9 cellular contexts compared by ENCODE assay signal in genomic region chr1:8182034-8182761, GRCh38.
DNase-seq lines count a peak whose midpoint lies in the region; ATAC-seq and TF ChIP-seq lines count a peak whose summit lies in the region.
"Had no signal": no experiment of that assay in that cellular context is flagged by ENCODE, and none has a peak within 500 bp of the region (broad histone marks: within the 10 kb centered on the region; RNA-seq: fewer than 3 reads in every experiment).

No MANE protein-coding gene starts in this region.

- H3K27ac Mint-ChIP-seq in GM23338 = no peak overlapping the region
- peak overlapping the region; percentile 82 for H3K27ac Mint-ChIP-seq in activated CD4-positive, alpha-beta T cell treated with anti-CD3 and anti-CD28 coated beads, Interleukin-2, amount 10 ng/mL, durations not matched to agents 24 days and 14 days
- H3K27ac Mint-ChIP-seq: stimulated activated naive CD8-positive, alpha-beta T cell treated with anti-CD3 and anti-CD28 coated beads, Interleukin-15, Interleukin-2, amounts not matched to agents 100 ng/mL and 50 ng/mL, for 24 hours had no signal

- no peaks in the 10 kb centered on the region for H3K4me1 ChIP-seq in GM23338 (ENCODE audit: insufficient read depth)
- peaks cover 0 to 3% (median 0%) of the 10 kb centered on the region in 4 donors for H3K4me1 ChIP-seq in right lobe of liver

- DNase-seq in DMS53 treated with DMSO at 0.1 percent for 48 hours (lab: John Stamatoyannopoulos, UW; ENCODE audit: unreplicated experiment) = peak; percentile 62
- no peak for DNase-seq in GM23338 (ENCODE audit: low spot score)
- DNase-seq in activated CD4-positive, alpha-beta T cell treated with anti-CD3 and anti-CD28 coated beads, Interleukin-2, amount 10 ng/mL, durations not matched to agents 24 days and 14 days = peak; percentile 83
- no peak for DNase-seq in right lobe of liver
- DNase-seq in NCI-H2171 treated with DMSO at 0.1 percent for 48 hours (lab: John Stamatoyannopoulos, UW) = no peak
- no peak for DNase-seq in stimulated activated CD4-positive, alpha-beta T cell treated with anti-CD3 and anti-CD28 coated beads, Interleukin-12 subunit alpha, Interleukin-12 subunit beta, amount 100 ng/mL, for 4 hours
- no peak for DNase-seq in GDM1 (lab: John Stamatoyannopoulos, UW)

- peaks cover 2% of the 10 kb centered on the region for H3K27me3 Mint-ChIP-seq in GM23338 (ENCODE audit: insufficient read depth, low read depth, poor library complexity)
- H3K27me3 Mint-ChIP-seq in activated CD4-positive, alpha-beta T cell treated with anti-CD3 and anti-CD28 coated beads, Interleukin-2, amount 10 ng/mL, durations not matched to agents 24 days and 14 days = peaks cover 3% of the 10 kb centered on the region
- H3K27me3 Mint-ChIP-seq: stimulated activated naive CD8-positive, alpha-beta T cell treated with anti-CD3 and anti-CD28 coated beads, Interleukin-15, Interleukin-2, amounts not matched to agents 100 ng/mL and 50 ng/mL, for 24 hours had no signal

- H4K20me1 ChIP-seq in GM23338 (replicated peaks; ENCODE audit: insufficient read depth) = no peaks in the 10 kb centered on the region

- H3K36me3 ChIP-seq in GM23338 (ENCODE audit: insufficient read depth) (no peaks in the 10 kb centered on the region), right lobe of liver (no peaks in the 10 kb centered on the region)

- no peaks in the 10 kb centered on the region for H3K9me3 ChIP-seq in right lobe of liver

- H3K4me1 Mint-ChIP-seq in GM23338 = no peaks in the 10 kb centered on the region; the same call in 1 of the 3 replicates
- peaks cover 18% of the 10 kb centered on the region for H3K4me1 Mint-ChIP-seq in activated CD4-positive, alpha-beta T cell treated with anti-CD3 and anti-CD28 coated beads, Interleukin-2, amount 10 ng/mL, durations not matched to agents 24 days and 14 days

- H3K27ac ChIP-seq in GM23338 (ENCODE audit: low read depth) = no peak overlapping the region
- H3K27ac ChIP-seq in right lobe of liver = no peak overlapping the region

- ATAC-seq in GM23338 (no peak), right lobe of liver (peak; percentile 45 to 49 (median 48)), HG02763 (IDR thresholded peaks at IDR 0.05; ENCODE audit: unreplicated experiment) (no peak)

- H3K27me3 ChIP-seq in GM23338 (ENCODE audit: insufficient read depth) (no peaks in the 10 kb centered on the region), right lobe of liver (no peaks in the 10 kb centered on the region)

- peak overlapping the region; percentile 77; the same call in 1 of the 2 replicates for H2AFZ ChIP-seq in GM23338

- H3K36me3 Mint-ChIP-seq in GM23338 (ENCODE audit: low read depth) = peaks cover 12% of the 10 kb centered on the region; the same call in 2 of the 3 replicates
- H3K36me3 Mint-ChIP-seq in activated CD4-positive, alpha-beta T cell treated with anti-CD3 and anti-CD28 coated beads, Interleukin-2, amount 10 ng/mL, durations not matched to agents 24 days and 14 days (ENCODE audit: low read depth) = peaks cover 4% of the 10 kb centered on the region

- no peak for TF ChIP-seq POLR2A in right lobe of liver (IDR thresholded peaks at IDR 0.05)

- peaks cover 16% of the 10 kb centered on the region for H3K9me3 Mint-ChIP-seq in GM23338
- peaks cover 12% of the 10 kb centered on the region for H3K9me3 Mint-ChIP-seq in activated CD4-positive, alpha-beta T cell treated with anti-CD3 and anti-CD28 coated beads, Interleukin-2, amount 10 ng/mL, durations not matched to agents 24 days and 14 days

- intact Hi-C loops in activated CD4-positive, alpha-beta T cell treated with anti-CD3 and anti-CD28 coated beads, Interleukin-2, amount 10 ng/mL, durations not matched to agents 24 days and 14 days (cut with micrococcal nuclease) = loop anchor here (1.0 to 2.0 kb wide), 3 partner anchors 13 to 85 kb away; no protein-coding TSS in a partner anchor
- intact Hi-C loops in right lobe of liver (cut with DNase I) = no loop called here

- no peak overlapping the region for H3K4me3 Mint-ChIP-seq in GM23338
- H3K4me3 Mint-ChIP-seq in activated CD4-positive, alpha-beta T cell treated with anti-CD3 and anti-CD28 coated beads, Interleukin-2, amount 10 ng/mL, durations not matched to agents 24 days and 14 days = peak overlapping the region; percentile 50
- H3K4me3 Mint-ChIP-seq: stimulated activated naive CD8-positive, alpha-beta T cell treated with anti-CD3 and anti-CD28 coated beads, Interleukin-15, Interleukin-2, amounts not matched to agents 100 ng/mL and 50 ng/mL, for 24 hours had no signal

- no peaks in the 10 kb centered on the region for H3F3A ChIP-seq in GM23338 (replicated peaks; ENCODE audit: low read depth)

- no peaks in the 10 kb centered on the region for H3K79me2 ChIP-seq in GM23338 (replicated peaks; ENCODE audit: insufficient read depth)

- H3K4me2 ChIP-seq in GM23338 = no peak overlapping the region

- no peak overlapping the region for H3K4me3 ChIP-seq in GM23338
- H3K4me3 ChIP-seq in right lobe of liver = no peak overlapping the region

- TF ChIP-seq CTCF in GM23338 (conservative IDR thresholded peaks at IDR 0.05; ENCODE audit: low read depth in 2 of 2) (no peak), right lobe of liver (IDR thresholded peaks at IDR 0.05) (no peak)

- WGBS in right lobe of liver (ENCODE audit: insufficient coverage, low coverage, low lambda C conversion rate, missing lambda C conversion rate) = 72% methylated on average over 12 of the region's 12 CpGs

- no peaks in the 10 kb centered on the region for H3K9me2 ChIP-seq in GM23338 (ENCODE audit: insufficient read depth)

TF ChIP-seq in GM23338, 12 proteins besides CTCF, POLR2A, EP300 and RAD21 (continues in another document):
- TF ChIP-seq EZH2phosphoT487 (IDR thresholded peaks at IDR 0.05; ENCODE audit: unreplicated experiment) (no peak), CREB1 (CRISPR knock-in tag; IDR thresholded peaks at IDR 0.05; ENCODE audit: low read depth) (no peak), REST (IDR thresholded peaks at IDR 0.05; ENCODE audit: unreplicated experiment) (no peak), EZH2 (IDR thresholded peaks at IDR 0.05; ENCODE audit: low read depth, unreplicated experiment) (no peak)

Comparison
In these comparisons a context has a peak if more than half of its experiments do, and no peak if none do; other contexts are left out.
1. DNase-seq: peak in DMS53 treated with DMSO at 0.1 percent for 48 hours (single experiment) and activated CD4-positive, alpha-beta T cell treated with anti-CD3 and anti-CD28 coated beads, Interleukin-2, amount 10 ng/mL, durations not matched to agents 24 days and 14 days (single experiment); none in GM23338 (single experiment), right lobe of liver (0 of 3), NCI-H2171 treated with DMSO at 0.1 percent for 48 hours (single experiment), stimulated activated CD4-positive, alpha-beta T cell treated with anti-CD3 and anti-CD28 coated beads, Interleukin-12 subunit alpha, Interleukin-12 subunit beta, amount 100 ng/mL, for 4 hours (single experiment) and GDM1 (single experiment).
2. ATAC-seq: peak in right lobe of liver (4 of 4); none in GM23338 (single experiment) and HG02763 (single experiment).